Comparison of ENCODE assay signal across 25 cellular contexts in the genomic region with DNA sequence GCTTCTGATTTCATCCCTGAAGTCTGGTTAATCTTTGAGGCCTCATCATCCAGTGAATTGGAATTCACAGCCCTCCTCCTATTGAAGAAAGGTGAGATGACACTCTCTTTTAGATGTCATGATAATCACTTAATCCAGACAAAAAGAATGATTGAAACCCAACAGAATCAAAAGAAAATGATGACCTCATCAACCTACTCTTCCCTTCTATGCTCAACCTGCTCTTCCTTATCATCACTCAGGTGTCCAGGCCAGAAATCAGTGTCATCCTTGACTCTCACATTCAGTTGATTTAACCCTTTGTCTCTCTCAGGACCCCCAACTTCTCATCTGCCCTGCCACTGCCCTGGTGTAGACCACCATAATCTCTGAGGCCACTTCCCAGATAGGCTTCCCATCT. TPM values are rescaled to one million over a fixed set of nuclear protein-coding genes. Genes with fewer than 3 reads are reported as not detected.
"Had no signal": no experiment of that assay in that cellular context is flagged by ENCODE, and none has a peak within 500 bp of the region (broad histone marks: within the 10 kb centered on the region; RNA-seq: fewer than 3 reads in every experiment).

No MANE protein-coding gene starts in this region.

- DNase-seq: activated CD4-positive, alpha-beta T cell treated with anti-CD3 and anti-CD28 coated beads for 4 hours; activated CD4-positive, alpha-beta T cell treated with anti-CD3 and anti-CD28 coated beads, Interleukin-2, amount 50 U/mL, for 4 hours; activated CD8-positive, alpha-beta memory T cell treated with anti-CD3 and anti-CD28 coated beads, Interleukin-2, amount 10 ng/mL, durations not matched to agents 7 days and 5 days; activated gamma-delta T cell; activated naive CD4-positive, alpha-beta T cell treated with anti-CD3 and anti-CD28 coated beads, Interleukin-2, amount 10 ng/mL, durations not matched to agents 7 days and 5 days; activated T-cell treated with anti-CD3 and anti-CD28 coated beads, Interleukin-2, amount 50 U/mL, for 24 hours; amygdala; MV-4-11; NCI-H1092 treated with DMSO at 0.1 percent for 48 hours; NCI-H1417 treated with DMSO at 0.1 percent for 48 hours; NCI-H1694; NCI-H2029 treated with DMSO at 0.1 percent for 48 hours; NCI-H345; NCI-H510A; NCI-H526 treated with DMSO at 0.1 percent for 48 hours; NCI-H82; RPMI8226; T-cell had no signal

- H3K9me3 Mint-ChIP-seq: activated naive CD4-positive, alpha-beta T cell treated with anti-CD3 and anti-CD28 coated beads, Interleukin-2, amount 10 ng/mL, durations not matched to agents 7 days and 5 days; activated T-cell treated with anti-CD3 and anti-CD28 coated beads, Interleukin-2, amount 50 U/mL, for 24 hours; T-cell had no signal

- H3K4me3 Mint-ChIP-seq: activated CD8-positive, alpha-beta memory T cell treated with anti-CD3 and anti-CD28 coated beads, Interleukin-2, amount 10 ng/mL, durations not matched to agents 7 days and 5 days; activated naive CD4-positive, alpha-beta T cell treated with anti-CD3 and anti-CD28 coated beads, Interleukin-2, amount 10 ng/mL, durations not matched to agents 7 days and 5 days; activated T-cell treated with anti-CD3 and anti-CD28 coated beads, Interleukin-2, amount 50 U/mL, for 24 hours; brain; T-cell had no signal

- H3K4me3 ChIP-seq: SK-N-MC had no signal

- H3K27ac Mint-ChIP-seq: activated CD8-positive, alpha-beta memory T cell treated with anti-CD3 and anti-CD28 coated beads, Interleukin-2, amount 10 ng/mL, durations not matched to agents 7 days and 5 days; activated naive CD4-positive, alpha-beta T cell treated with anti-CD3 and anti-CD28 coated beads, Interleukin-2, amount 10 ng/mL, durations not matched to agents 7 days and 5 days; brain; T-cell had no signal

- H3K27ac ChIP-seq: KMS-11, SK-N-MC had no signal

- H3K27me3 Mint-ChIP-seq: activated CD8-positive, alpha-beta memory T cell treated with anti-CD3 and anti-CD28 coated beads, Interleukin-2, amount 10 ng/mL, durations not matched to agents 7 days and 5 days; activated T-cell treated with anti-CD3 and anti-CD28 coated beads, Interleukin-2, amount 50 U/mL, for 24 hours had no signal

- H3K4me1 Mint-ChIP-seq: brain had no signal

- H3K36me3 Mint-ChIP-seq: activated CD8-positive, alpha-beta memory T cell treated with anti-CD3 and anti-CD28 coated beads, Interleukin-2, amount 10 ng/mL, durations not matched to agents 7 days and 5 days; activated naive CD4-positive, alpha-beta T cell treated with anti-CD3 and anti-CD28 coated beads, Interleukin-2, amount 10 ng/mL, durations not matched to agents 7 days and 5 days; brain; T-cell had no signal

- ATAC-seq: activated CD8-positive, alpha-beta memory T cell treated with anti-CD3 and anti-CD28 coated beads, Interleukin-2, amount 10 ng/mL, durations not matched to agents 7 days and 5 days; Panc1; Right ventricle myocardium inferior; T-cell had no signal

- H3K4me2 ChIP-seq: KMS-11 had no signal

- FAIRE-seq: astrocyte had no signal

- H3K9ac ChIP-seq: KMS-11 had no signal

RNA-seq across cellular contexts. Expression of gene PLA2G4E, which starts 11.8 kb away (rescaled TPM):
- total RNA-seq: astrocyte, OCI-LY7, T-cell had no signal
